ENCODE assay signal across 9 cellular contexts in the genomic region with DNA sequence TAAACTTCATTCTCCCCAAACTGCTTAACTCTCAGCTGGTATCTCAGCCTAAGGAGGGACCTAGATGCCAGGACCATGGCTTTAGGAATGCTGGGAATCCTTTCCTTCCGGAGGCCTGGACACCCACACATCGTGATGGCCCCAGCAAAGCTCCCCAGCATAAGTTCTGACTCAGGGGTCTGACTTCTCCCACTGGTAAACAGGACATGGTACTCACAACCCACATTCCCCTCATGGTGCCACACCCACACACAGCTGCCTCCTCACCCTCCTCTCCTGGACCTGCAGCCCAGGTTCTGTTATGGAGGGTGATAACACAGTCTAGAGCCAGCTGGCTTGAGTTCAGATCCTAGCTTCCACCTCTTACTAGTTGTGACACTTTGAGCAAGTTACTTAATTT. TPM values are rescaled to one million over a fixed set of nuclear protein-coding genes. Genes with fewer than 3 reads are reported as not detected.
A peak's percentile ranks its signal among the peaks of the same experiment; 100 is the strongest.
DNase-seq lines count a peak whose midpoint lies in the region; ATAC-seq and TF ChIP-seq lines count a peak whose summit lies in the region.
"Had no signal": no experiment of that assay in that cellular context is flagged by ENCODE, and none has a peak within 500 bp of the region (broad histone marks: within the 10 kb centered on the region; RNA-seq: fewer than 3 reads in every experiment).

No MANE protein-coding gene starts in this region.

- no peaks in the 10 kb centered on the region for H3K9me3 ChIP-seq in prostate gland

- intact Hi-C loops in prostate gland (cut with DNase I) = no loop called here

- no peak for TF ChIP-seq CTCF in prostate gland (IDR thresholded peaks at IDR 0.05)

- ATAC-seq in GM18861 (IDR thresholded peaks at IDR 0.05; ENCODE audit: unreplicated experiment) = no peak

- no peak for TF ChIP-seq POLR2A in erythroblast (IDR thresholded peaks at IDR 0.05; ENCODE audit: low read length)
- TF ChIP-seq POLR2A in prostate gland (IDR thresholded peaks at IDR 0.05) = no peak

- H3K4me1 ChIP-seq in prostate gland (replicated peaks) = peaks cover 7% of the 10 kb centered on the region

- H3K4me3 ChIP-seq in prostate gland = no peak overlapping the region

- DNase-seq in Daoy (ENCODE audit: low read depth) (peak; percentile 23), RKO (ENCODE audit: low spot score) (peak; percentile 83), erythroblast (lab: John Stamatoyannopoulos, UW) (peak; percentile 35 to 43), prostate gland (ENCODE audit: low spot score) (no peak), foreskin melanocyte (no peak), H4 (ENCODE audit: low spot score) (no peak), epidermal melanocyte (ENCODE audit: insufficient read length, low spot score) (no peak)
- DNase-seq: NCI-H1436 treated with DMSO at 0.1 percent for 48 hours had no signal

- H3K27me3 ChIP-seq in prostate gland (replicated peaks; ENCODE audit: insufficient read depth) = no peaks in the 10 kb centered on the region

- H3K36me3 ChIP-seq in prostate gland = no peaks in the 10 kb centered on the region

- H3K27ac ChIP-seq in prostate gland = peak overlapping the region; percentile 90 to 95

- WGBS in prostate gland = 77% methylated on average over 2 of the region's 2 CpGs

RNA-seq across cellular contexts. Expression of a gene that starts 0.7 kb away (rescaled TPM):
- total RNA-seq in Daoy (2014; rRNA removed; shearing (Covaris generic)) = 0.54 and 1.6 TPM in 2 replicates
- total RNA-seq in prostate gland = 10 to 100 TPM in 1 of 2 donors, 1 to 10 TPM in 1; 7.8 to 32.4 TPM
- 1.1 and 3.6 TPM in 2 replicates for total RNA-seq in H4 (2014; rRNA removed; shearing (Covaris generic))

RNA-seq across cellular contexts. Expression of a gene that starts 12.9 kb away (rescaled TPM):
- 0.29 and 2.5 TPM in 2 replicates for total RNA-seq in Daoy (2014; rRNA removed; shearing (Covaris generic))
- total RNA-seq in prostate gland = 1 to 10 TPM; 1.2 to 4.5 TPM
- total RNA-seq in H4 (2014; rRNA removed; shearing (Covaris generic)) = 0.21 TPM in 1 of 2 replicates, not detected in the other

RNA-seq across cellular contexts. Expression of a gene that starts 14.9 kb away (rescaled TPM):
- total RNA-seq in Daoy (2014; rRNA removed; shearing (Covaris generic)) = 5.4 and 13.1 TPM in 2 replicates
- 10 to 100 TPM; 57.9 to 70.9 TPM for total RNA-seq in prostate gland
- total RNA-seq in H4 (2014; rRNA removed; shearing (Covaris generic)) = 22.8 and 33.4 TPM in 2 replicates

RNA-seq across cellular contexts. Expression of a gene that starts 15.2 kb away (rescaled TPM):
- 14.9 and 22.0 TPM in 2 replicates for total RNA-seq in Daoy (2014; rRNA removed; shearing (Covaris generic))
- 10 to 100 TPM; 25.2 to 42.0 TPM for total RNA-seq in prostate gland
- total RNA-seq in H4 (2014; rRNA removed; shearing (Covaris generic)) = 6.2 and 9.1 TPM in 2 replicates

RNA-seq across cellular contexts. Expression of a gene that starts 28.2 kb away (rescaled TPM):
- total RNA-seq in Daoy (2014; rRNA removed; shearing (Covaris generic)) = 27.5 and 31.8 TPM in 2 replicates
- 100 to 1,000 TPM; 166 to 196 TPM for total RNA-seq in prostate gland
- 26.5 and 35.0 TPM in 2 replicates for total RNA-seq in H4 (2014; rRNA removed; shearing (Covaris generic))

Comparison
In these comparisons a context has a peak if more than half of its experiments do, and no peak if none do; other contexts are left out.
1. DNase-seq: peak in Daoy (single experiment), RKO (single experiment) and erythroblast (2 of 2); none in prostate gland (single experiment), foreskin melanocyte (single experiment), H4 (single experiment) and epidermal melanocyte (single experiment).